23 cellular contexts compared by ENCODE assay signal in the genomic region with DNA sequence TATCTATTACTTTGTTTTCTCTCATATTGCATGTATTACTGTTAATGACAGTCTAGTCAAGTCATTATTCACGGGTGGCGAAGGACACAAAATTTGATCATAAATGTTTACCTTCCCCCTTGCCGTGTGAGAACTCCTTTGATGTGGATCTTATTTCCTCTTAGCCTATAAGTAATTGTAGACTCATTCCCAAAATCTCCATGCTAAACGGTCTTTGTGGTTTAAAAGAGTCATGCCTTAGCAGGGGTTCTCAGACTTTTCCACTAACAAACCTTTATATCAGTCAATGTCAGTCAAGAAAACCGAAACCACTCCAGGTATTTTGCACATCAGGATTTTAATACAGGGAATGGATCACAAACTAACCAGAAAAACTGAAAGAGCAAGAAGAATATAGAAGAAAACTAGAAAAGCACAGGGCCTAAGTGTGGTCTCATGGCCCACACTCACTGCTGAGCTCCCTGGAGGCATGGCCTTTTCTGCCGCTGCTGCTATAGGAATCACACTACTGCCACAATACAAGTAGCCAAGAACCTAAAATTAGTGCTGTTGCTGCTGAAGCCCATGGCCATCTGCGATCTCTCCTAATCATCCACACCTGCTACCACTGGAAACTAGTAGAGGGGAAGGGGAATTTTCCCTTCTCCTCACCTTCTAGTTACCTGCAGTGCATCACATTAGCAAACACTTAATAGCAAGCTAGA.
"Had no signal": no experiment of that assay in that cellular context is flagged by ENCODE, and none has a peak within 500 bp of the region (broad histone marks: within the 10 kb centered on the region; RNA-seq: fewer than 3 reads in every experiment).

No MANE protein-coding gene starts in this region.

- ATAC-seq: activated CD4-positive, CD25-positive, alpha-beta regulatory T cell treated with anti-CD3 and anti-CD28 coated beads, Interleukin-2, amount 50 U/mL, for 24 hours; activated T-cell treated with anti-CD3 and anti-CD28 coated beads, Interleukin-2, amount 50 U/mL, for 72 hours; natural killer cell; pancreas; psoas muscle; stimulated activated naive CD8-positive, alpha-beta T cell treated with anti-CD3 and anti-CD28 coated beads, Interleukin-15, amount 100 ng/mL, for 72 hours had no signal

- H3K4me3 ChIP-seq: hepatocyte, left ventricle myocardium inferior, pancreas, psoas muscle, right atrium auricular region, tibial artery had no signal

- DNase-seq: activated CD4-positive, alpha-beta memory T cell treated with anti-CD3 and anti-CD28 coated beads, Interleukin-2, amount 10 ng/mL, durations not matched to agents 7 days and 5 days; activated CD4-positive, alpha-beta T cell treated with anti-CD3 and anti-CD28 coated beads, Interleukin-2, amount 10 ng/mL, durations not matched to agents 24 days and 14 days; activated effector memory CD4-positive, alpha-beta T cell treated with Interleukin-2 at 50 U/mL for 16 hours; activated naive CD4-positive, alpha-beta T cell treated with anti-CD3 and anti-CD28 coated beads for 36 hours; activated T-cell treated with anti-CD3 and anti-CD28 coated beads, Interleukin-2, amount 50 U/mL, for 72 hours; amygdala; brain microvascular endothelial cell; caudate nucleus; effector CD4-positive, alpha-beta T cell; erythroblast; foreskin fibroblast; kidney glomerular epithelial cell; left ventricle myocardium inferior; natural killer cell; pancreas; psoas muscle; stimulated activated CD4-positive, alpha-beta T cell treated with anti-CD3 and anti-CD28 coated beads, Interleukin-12 subunit alpha, Interleukin-12 subunit beta, amount 100 ng/mL, for 4 hours; stimulated activated CD4-positive, alpha-beta T cell treated with anti-CD3 and anti-CD28 coated beads, Interleukin-4, amount 100 ng/mL, for 4 hours; stimulated activated naive CD8-positive, alpha-beta T cell treated with anti-CD3 and anti-CD28 coated beads, Interleukin-15, amount 100 ng/mL, for 72 hours; tibial artery had no signal
